7 cellular contexts compared by ENCODE assay signal in genomic region chr21:37074546-37074945, GRCh38. TPM values are rescaled to one million over a fixed set of nuclear protein-coding genes. Genes with fewer than 3 reads are reported as not detected.
DNase-seq lines count a peak whose midpoint lies in the region; ATAC-seq and TF ChIP-seq lines count a peak whose summit lies in the region.

No MANE protein-coding gene starts in this region.

- H3F3A ChIP-seq in PC-9 (ENCODE audit: insufficient read depth, low read depth) = 0 out of 2 replicates have a peak, but pooled peaks cover 3% of the 10 kb centered on the region

- H3K27me3 ChIP-seq in H7 (ENCODE audit: control insufficient read depth, insufficient read depth, low read length) (peaks cover 28% of the 10 kb centered on the region), PC-9 (ENCODE audit: insufficient read depth, low read depth) (no peaks in the 10 kb centered on the region), esophagus muscularis mucosa (no peaks in the 10 kb centered on the region), sigmoid colon (no peaks in the 10 kb centered on the region)

- no peak for ATAC-seq in HG02981 (IDR thresholded peaks at IDR 0.05; ENCODE audit: unreplicated experiment)
- no peak for ATAC-seq in HG03095 (IDR thresholded peaks at IDR 0.05; ENCODE audit: unreplicated experiment)

- H2AFZ ChIP-seq in PC-9 = peak overlapping the region; percentile 93

- TSS peak; percentile 31 for BruUV-seq in PC-9 (replicated peaks; lab: Mats Ljungman, UMichigan)

- no peak overlapping the region for H3K27ac ChIP-seq in PC-9
- H3K27ac ChIP-seq in esophagus muscularis mucosa (replicated peaks in 1 of 4) = peak overlapping the region; percentile 92 to 100 (median 100)
- H3K27ac ChIP-seq in sigmoid colon = peak overlapping the region; percentile 94 to 99 (median 98)

- TF ChIP-seq POLR2A in esophagus muscularis mucosa (IDR thresholded peaks at IDR 0.05; ENCODE audit: low read depth) (no peak), sigmoid colon (IDR thresholded peaks at IDR 0.05) (no peak)

- no peaks in the 10 kb centered on the region; the same call in 1 of the 2 replicates for H4K20me1 ChIP-seq in PC-9 (ENCODE audit: insufficient read depth)

- CTCF ChIA-PET in PC-9 (lab: Charles Lee) = no interaction called here

- H3K9me2 ChIP-seq in PC-9 (ENCODE audit: insufficient read depth) = no peaks in the 10 kb centered on the region

- peaks cover 78% of the 10 kb centered on the region for H3K79me2 ChIP-seq in PC-9 (ENCODE audit: low read depth)

- DNase-seq in H7 (no peak), PC-9 (no peak), esophagus muscularis mucosa (ENCODE audit: extremely low spot score) (no peak), sigmoid colon (no peak), mesenteric fat pad (ENCODE audit: low spot score) (no peak)

- peak overlapping the region; percentile 97 for H3K4me2 ChIP-seq in PC-9

- WGBS in esophagus muscularis mucosa = 38% methylated on average over 9 of the region's 9 CpGs
- 10 to 40% methylated on average over 9 of the region's 9 CpGs for WGBS in sigmoid colon, 2 donors

- TF ChIP-seq CTCF in PC-9 (conservative IDR thresholded peaks at IDR 0.05) (no peak), esophagus muscularis mucosa (IDR thresholded peaks at IDR 0.05) (no peak), sigmoid colon (IDR thresholded peaks at IDR 0.05) (no peak)

- peaks cover 17% of the 10 kb centered on the region for H3K4me1 ChIP-seq in PC-9 (replicated peaks; ENCODE audit: insufficient read depth)
- H3K4me1 ChIP-seq in esophagus muscularis mucosa = peaks cover 16 to 40% (median 32%) of the 10 kb centered on the region in 4 donors
- H3K4me1 ChIP-seq in sigmoid colon = peaks cover 0 to 36% (median 26%) of the 10 kb centered on the region in 4 donors

- intact Hi-C loops in PC-9 (cut with micrococcal nuclease; ENCODE audit: unreplicated experiment) = loop anchor here (5.0 kb wide), 1 partner anchor 193 kb away; the partner anchor contains the start of gene VPS26C
- intact Hi-C loops in esophagus muscularis mucosa (cut with DNase I) = loop anchor here (5.0 to 10.0 kb wide), 3 partner anchors 110 to 300 kb away; partner anchors contain the start of genes HLCS and VPS26C
- intact Hi-C loops in sigmoid colon (cut with DNase I) = loop anchor here (5.0 kb wide), 6 partner anchors 42 to 488 kb away; partner anchors contain the start of genes DYRK1A, HLCS and VPS26C

- TF ChIP-seq EP300 in esophagus muscularis mucosa (IDR thresholded peaks at IDR 0.05) (no peak), sigmoid colon (IDR thresholded peaks at IDR 0.05) (no peak)

- H3K36me3 ChIP-seq in H7 (replicated peaks; ENCODE audit: control insufficient read depth, insufficient read depth, low read length) (no peaks in the 10 kb centered on the region), PC-9 (ENCODE audit: low read depth) (no peaks in the 10 kb centered on the region), esophagus muscularis mucosa (peaks cover 0 to 6% (median 0%) of the 10 kb centered on the region in 4 donors), sigmoid colon (no peaks in the 10 kb centered on the region)

- no peaks in the 10 kb centered on the region for H3K9me3 ChIP-seq in PC-9 (ENCODE audit: insufficient read depth, low read depth)
- H3K9me3 ChIP-seq in esophagus muscularis mucosa = peaks cover 0 to 4% (median 0%) of the 10 kb centered on the region in 4 donors
- no peaks in the 10 kb centered on the region for H3K9me3 ChIP-seq in sigmoid colon

- H3K4me3 ChIP-seq in H7 (ENCODE audit: insufficient read depth, low read depth, low read length) (peak overlapping the region; percentile 85), PC-9 (peak overlapping the region; percentile 88), esophagus muscularis mucosa (peak overlapping the region; percentile 75 to 97 (median 76)), sigmoid colon (peak overlapping the region; percentile 88 to 93 (median 90))

- POLR2A ChIA-PET in PC-9 (lab: Charles Lee; ENCODE audit: unreplicated experiment) = interaction anchor here (0.6 kb wide), 1 partner anchor 157 kb away, joined by 8 read pairs; no protein-coding TSS in a partner anchor

RNA-seq across cellular contexts. Expression of gene TTC3, which starts 1.5 kb away (rescaled TPM):
- total RNA-seq in H7 (2014; rRNA removed; shearing (Covaris generic)) = 32.2 and 32.3 TPM in 2 replicates
- total RNA-seq in PC-9 (2021) = 77.6 and 84.9 TPM in 2 replicates
- 100 to 1,000 TPM in 2 of 4 donors, 10 to 100 TPM in 2; 86.0 to 162 (median 104) TPM for total RNA-seq in esophagus muscularis mucosa
- 100 to 1,000 TPM; 108 to 151 (median 114) TPM for total RNA-seq in sigmoid colon
- polyA plus RNA-seq in sigmoid colon = 10 to 100 TPM; 22.2 to 37.7 (median 26.4) TPM
- total RNA-seq in mesenteric fat pad = 141 TPM

RNA-seq across cellular contexts. Expression of gene PIGP, which starts 1.7 kb away (rescaled TPM):
- total RNA-seq in H7 (2014; rRNA removed; shearing (Covaris generic)) = 7.9 and 10.0 TPM in 2 replicates
- total RNA-seq in PC-9 (2021) (10.1 and 20.9 TPM in 2 replicates), esophagus muscularis mucosa (10 to 100 TPM; 20.3 to 30.7 (median 21.6) TPM), sigmoid colon (10 to 100 TPM; 10.2 to 36.7 (median 17.8) TPM), mesenteric fat pad (31.3 TPM)
- polyA plus RNA-seq in sigmoid colon = 10 to 100 TPM; 17.4 to 21.4 (median 19.4) TPM
